In the genomic region with DNA sequence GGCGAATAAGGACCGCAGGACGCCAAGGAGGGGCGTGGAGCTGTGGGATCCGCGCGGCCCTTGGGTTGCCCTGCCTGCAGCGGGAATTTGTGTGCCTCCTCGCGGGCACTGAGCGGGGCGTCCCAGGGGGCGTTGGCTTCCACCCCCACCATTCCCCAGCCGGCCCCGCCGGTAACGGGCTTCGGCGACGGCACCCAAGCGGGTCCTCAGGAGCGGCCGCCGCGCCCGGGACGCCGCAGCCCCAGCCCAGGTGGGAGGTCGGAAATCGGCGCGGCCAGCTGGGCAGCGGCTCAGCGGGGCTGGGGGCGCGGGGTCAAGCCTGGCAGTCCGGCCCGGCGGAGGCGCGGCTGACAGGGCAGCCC, we compare ENCODE assay signal across 8 cellular contexts. TPM values are rescaled to one million over a fixed set of nuclear protein-coding genes. Genes with fewer than 3 reads are reported as not detected.
DNase-seq lines count a peak whose midpoint lies in the region; ATAC-seq and TF ChIP-seq lines count a peak whose summit lies in the region.

No MANE protein-coding gene starts in this region.

- no peaks in the 10 kb centered on the region for H3K36me3 Mint-ChIP-seq in activated naive CD4-positive, alpha-beta T cell treated with anti-CD3 and anti-CD28 coated beads, Interleukin-2, amount 50 U/mL, for 24 hours

- H3K36me3 ChIP-seq in prostate gland, result no peaks in the 10 kb centered on the region

- H3K9me3 Mint-ChIP-seq in activated naive CD4-positive, alpha-beta T cell treated with anti-CD3 and anti-CD28 coated beads, Interleukin-2, amount 50 U/mL, for 24 hours, result no peaks in the 10 kb centered on the region

- no peak for TF ChIP-seq CTCF in prostate gland (IDR thresholded peaks at IDR 0.05)

- no peaks in the 10 kb centered on the region for H3K9me3 ChIP-seq in prostate gland

- H3K27me3 Mint-ChIP-seq in activated naive CD4-positive, alpha-beta T cell treated with anti-CD3 and anti-CD28 coated beads, Interleukin-2, amount 50 U/mL, for 24 hours, result peaks cover 12% of the 10 kb centered on the region

- no peaks in the 10 kb centered on the region for H3K27me3 ChIP-seq in prostate gland (replicated peaks; ENCODE audit: insufficient read depth)

- TF ChIP-seq POLR2A in prostate gland (IDR thresholded peaks at IDR 0.05), result no peak

- peaks cover 17% of the 10 kb centered on the region for H3K4me1 Mint-ChIP-seq in activated naive CD4-positive, alpha-beta T cell treated with anti-CD3 and anti-CD28 coated beads, Interleukin-2, amount 50 U/mL, for 24 hours

- H3K27ac Mint-ChIP-seq in activated naive CD4-positive, alpha-beta T cell treated with anti-CD3 and anti-CD28 coated beads, Interleukin-2, amount 50 U/mL, for 24 hours, result no peak overlapping the region

- H3K4me3 Mint-ChIP-seq in activated naive CD4-positive, alpha-beta T cell treated with anti-CD3 and anti-CD28 coated beads, Interleukin-2, amount 50 U/mL, for 24 hours, result peak overlapping the region; percentile 83

- no peaks in the 10 kb centered on the region for H3K4me1 ChIP-seq in prostate gland (replicated peaks)

- WGBS in prostate gland, result 0% methylated on average over 12 of the region's 41 CpGs

- H3K4me3 ChIP-seq in prostate gland, result peak overlapping the region; percentile 93 to 96

- ATAC-seq in GM21381 (IDR thresholded peaks at IDR 0.05; ENCODE audit: unreplicated experiment), result peak; percentile 34
- peak; percentile 69 to 74 for ATAC-seq in left cardiac atrium
- no peak for ATAC-seq in HG03520 (IDR thresholded peaks at IDR 0.05; ENCODE audit: unreplicated experiment)

- intact Hi-C loops in left cardiac atrium (cut with DNase I), result loop anchor here in 1 of 2 donors (10.0 kb wide), 1 partner anchor 144 kb away; the partner anchor contains the start of genes HIRA and MRPL40
- intact Hi-C loops in prostate gland (cut with DNase I), result loop anchor here (5.0 to 10.0 kb wide), 3 partner anchors 114 to 186 kb away; partner anchors contain the start of genes C22orf39, CDC45, SLC25A1 and UFD1

- DNase-seq in Ammon's horn (ENCODE audit: low spot score) (peak; percentile 20), NCI-H460 (ENCODE audit: extremely low read depth, low read depth) (peak; percentile 1), left cardiac atrium (peak; percentile 52), prostate gland (ENCODE audit: low spot score) (peak; percentile 8), inferior parietal cortex (ENCODE audit: extremely low spot score) (no peak)

- peak overlapping the region; percentile 59 to 71 for H3K27ac ChIP-seq in prostate gland

RNA-seq across cellular contexts. Expression of gene CLTCL1, which starts 0.3 kb away (rescaled TPM):
- total RNA-seq in NCI-H460 (2014; rRNA removed; shearing (Covaris generic)), result 2.0 and 2.6 TPM in 2 replicates
- 8.1 and 8.5 TPM in 2 replicates for polyA plus RNA-seq in NCI-H460 (2014; cell fraction: nucleus; rRNA removed)
- 10 to 100 TPM; 16.0 to 20.5 TPM for total RNA-seq in left cardiac atrium
- total RNA-seq in prostate gland, result 10 to 100 TPM; 12.1 to 26.2 TPM
